In the genomic region with DNA sequence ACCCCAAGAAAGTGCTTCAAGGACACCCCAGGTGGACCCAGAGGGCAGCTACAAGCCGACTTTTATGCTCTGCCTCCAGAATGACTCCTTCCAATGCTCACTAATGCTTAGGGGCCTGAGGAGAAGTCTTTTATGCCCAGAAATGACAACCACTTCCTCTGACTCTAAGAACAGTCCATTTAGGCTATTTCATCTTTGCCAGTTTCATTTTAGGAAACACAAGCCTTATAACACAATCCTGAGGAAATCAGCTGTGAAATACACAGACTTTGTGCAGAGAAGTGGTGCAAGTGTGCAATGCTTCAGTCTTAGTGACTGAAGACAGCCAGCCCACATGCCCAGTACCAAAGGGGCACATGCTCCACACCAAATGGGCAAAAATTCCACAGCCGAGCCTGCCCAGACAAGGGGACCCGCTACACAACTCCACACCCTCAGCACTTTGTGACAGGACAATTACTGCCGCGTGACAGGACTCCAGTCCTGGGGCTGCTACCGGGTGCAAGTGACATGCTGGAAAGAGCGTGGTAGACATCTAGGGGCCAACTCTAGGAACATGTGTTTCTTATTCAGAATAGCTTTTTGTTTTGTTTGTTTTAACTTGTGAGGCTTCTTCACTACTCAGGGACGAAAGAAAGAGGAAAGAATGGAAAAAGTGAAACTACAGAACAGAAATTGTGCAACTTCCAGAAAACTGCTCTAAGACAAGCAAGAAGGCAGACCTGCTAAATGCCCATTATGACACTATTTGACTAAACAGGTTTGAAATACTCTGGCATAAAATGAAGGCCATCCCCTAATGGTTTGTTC, we compare ENCODE assay signal across 8 cellular contexts. TPM values are rescaled to one million over a fixed set of nuclear protein-coding genes. Genes with fewer than 3 reads are reported as not detected.
DNase-seq lines count a peak whose midpoint lies in the region; ATAC-seq and TF ChIP-seq lines count a peak whose summit lies in the region.

No MANE protein-coding gene starts in this region.

- no peaks in the 10 kb centered on the region for H4K20me1 ChIP-seq in smooth muscle cell (ENCODE audit: low read depth)

- peak; percentile 74 for ATAC-seq in GM18870 (IDR thresholded peaks at IDR 0.05; ENCODE audit: unreplicated experiment)
- ATAC-seq in HG03135 (IDR thresholded peaks at IDR 0.05; ENCODE audit: unreplicated experiment): peak; percentile 85
- ATAC-seq in activated CD8-positive, alpha-beta T cell treated with anti-CD3 and anti-CD28 coated beads, Interleukin-2, amount 10 ng/mL, durations not matched to agents 7 days and 5 days: peak; percentile 85
- ATAC-seq in right cardiac atrium: peak; percentile 52 to 67

- H3K27ac ChIP-seq in right cardiac atrium (ENCODE audit: low read length) (no peak overlapping the region), smooth muscle cell (ENCODE audit: low read depth) (no peak overlapping the region)

- H3K27me3 ChIP-seq in right cardiac atrium (ENCODE audit: control insufficient read depth, insufficient read depth): no peaks in the 10 kb centered on the region
- no peaks in the 10 kb centered on the region for H3K27me3 ChIP-seq in smooth muscle cell (ENCODE audit: low read depth)

- no peaks in the 10 kb centered on the region for H3K36me3 Mint-ChIP-seq in activated CD8-positive, alpha-beta T cell treated with anti-CD3 and anti-CD28 coated beads, Interleukin-2, amount 10 ng/mL, durations not matched to agents 7 days and 5 days (ENCODE audit: low read depth)

- H3K9me3 Mint-ChIP-seq in activated CD8-positive, alpha-beta T cell treated with anti-CD3 and anti-CD28 coated beads, Interleukin-2, amount 10 ng/mL, durations not matched to agents 7 days and 5 days (ENCODE audit: insufficient read depth): peaks cover 5% of the 10 kb centered on the region

- H3K27ac Mint-ChIP-seq in activated CD8-positive, alpha-beta T cell treated with anti-CD3 and anti-CD28 coated beads, Interleukin-2, amount 10 ng/mL, durations not matched to agents 7 days and 5 days: peak overlapping the region; percentile 62

- POLR2A ChIA-PET in activated CD8-positive, alpha-beta T cell treated with anti-CD3 and anti-CD28 coated beads, Interleukin-2, amount 10 ng/mL, durations not matched to agents 7 days and 5 days (lab: Charles Lee): interaction anchor here (1.4 kb wide), 1 partner anchor 19 kb away, joined by 3 read pairs; no protein-coding TSS in a partner anchor

- peak overlapping the region; percentile 46 for H3K4me3 Mint-ChIP-seq in activated CD8-positive, alpha-beta T cell treated with anti-CD3 and anti-CD28 coated beads, Interleukin-2, amount 10 ng/mL, durations not matched to agents 7 days and 5 days

- H3F3A ChIP-seq in smooth muscle cell (ENCODE audit: low read depth): no peaks in the 10 kb centered on the region

- H3K79me2 ChIP-seq in smooth muscle cell (ENCODE audit: low read depth): no peaks in the 10 kb centered on the region

- 33% methylated on average over 8 of the region's 8 CpGs for WGBS in right cardiac atrium
- WGBS in smooth muscle cell (ENCODE audit: low lambda C conversion rate): 53% methylated on average over 8 of the region's 8 CpGs

- H3K9ac ChIP-seq in smooth muscle cell (ENCODE audit: low read depth): no peak overlapping the region

- H3K36me3 ChIP-seq in smooth muscle cell (ENCODE audit: low read depth): no peaks in the 10 kb centered on the region

- CTCF ChIA-PET in activated CD8-positive, alpha-beta T cell treated with anti-CD3 and anti-CD28 coated beads, Interleukin-2, amount 10 ng/mL, durations not matched to agents 7 days and 5 days (lab: Charles Lee): interaction anchor here (1.3 to 5.4 kb wide), 8 partner anchors 19 to 525 kb away, joined by 3 to 43 read pairs (median 12); no protein-coding TSS in a partner anchor

- H3K27me3 Mint-ChIP-seq in activated CD8-positive, alpha-beta T cell treated with anti-CD3 and anti-CD28 coated beads, Interleukin-2, amount 10 ng/mL, durations not matched to agents 7 days and 5 days (ENCODE audit: low read depth): no peaks in the 10 kb centered on the region

- H2AFZ ChIP-seq in smooth muscle cell (ENCODE audit: low read depth): peak overlapping the region; percentile 67

- no peak for TF ChIP-seq CTCF in smooth muscle cell (IDR thresholded peaks at IDR 0.05; ENCODE audit: borderline replicate concordance, insufficient read depth, poor library complexity, severe bottlenecking)

- no peaks in the 10 kb centered on the region for H3K4me1 ChIP-seq in right cardiac atrium (ENCODE audit: control insufficient read depth, insufficient read depth, low read length)
- H3K4me1 ChIP-seq in smooth muscle cell (ENCODE audit: low read depth): no peaks in the 10 kb centered on the region

- intact Hi-C loops in right cardiac atrium (cut with DNase I): no loop called here

- peak overlapping the region; percentile 51 for H3K4me2 ChIP-seq in smooth muscle cell

- H3K4me3 ChIP-seq in right cardiac atrium (ENCODE audit: low read length) (peak overlapping the region; percentile 19), smooth muscle cell (peak overlapping the region; percentile 13)

- H3K4me1 Mint-ChIP-seq in activated CD8-positive, alpha-beta T cell treated with anti-CD3 and anti-CD28 coated beads, Interleukin-2, amount 10 ng/mL, durations not matched to agents 7 days and 5 days (ENCODE audit: low read depth): peaks cover 18% of the 10 kb centered on the region

- DNase-seq in AG08395 (ENCODE audit: low spot score) (peak; percentile 41), right cardiac atrium (peak in 2 of 3 donors; percentile 58 to 63), smooth muscle cell (lab: John Stamatoyannopoulos, UW; ENCODE audit: unreplicated experiment) (no peak), RKO (ENCODE audit: low spot score) (no peak), NCI-H128 (lab: John Stamatoyannopoulos, UW; ENCODE audit: unreplicated experiment) (no peak)
- peak; percentile 51 for DNase-seq in activated CD8-positive, alpha-beta T cell treated with anti-CD3 and anti-CD28 coated beads, Interleukin-2, amount 10 ng/mL, durations not matched to agents 7 days and 5 days

- H3K9me3 ChIP-seq in right cardiac atrium (ENCODE audit: control insufficient read depth, low read length) (no peaks in the 10 kb centered on the region), smooth muscle cell (replicated peaks; ENCODE audit: low read depth) (no peaks in the 10 kb centered on the region)

RNA-seq across cellular contexts. Expression of gene PLAGL1, which starts 28.2 kb away (rescaled TPM):
- 1 to 10 TPM; 7.4 to 7.7 TPM for total RNA-seq in activated CD8-positive, alpha-beta T cell treated with anti-CD3 and anti-CD28 coated beads, Interleukin-2, amount 10 ng/mL, durations not matched to agents 7 days and 5 days
- total RNA-seq in right cardiac atrium (10 to 100 TPM; 13.7 to 16.3 (median 15.3) TPM), smooth muscle cell (99.7 and 102 TPM in 2 replicates)
- polyA plus RNA-seq in right cardiac atrium (10.5 TPM), smooth muscle cell (130 and 138 TPM in 2 replicates)

RNA-seq across cellular contexts. Expression of gene SF3B5, which starts 59.1 kb away (rescaled TPM):
- total RNA-seq in activated CD8-positive, alpha-beta T cell treated with anti-CD3 and anti-CD28 coated beads, Interleukin-2, amount 10 ng/mL, durations not matched to agents 7 days and 5 days: 100 to 1,000 TPM; 167 to 168 TPM
- total RNA-seq in right cardiac atrium (100 to 1,000 TPM; 108 to 134 (median 119) TPM), smooth muscle cell (156 and 166 TPM in 2 replicates)
- polyA plus RNA-seq in right cardiac atrium (173 TPM), smooth muscle cell (188 and 189 TPM in 2 replicates)

Comparison
In these comparisons a context has a peak if more than half of its experiments do, and no peak if none do; other contexts are left out.
1. DNase-seq: peak in AG08395 (single experiment), activated CD8-positive, alpha-beta T cell treated with anti-CD3 and anti-CD28 coated beads, Interleukin-2, amount 10 ng/mL, durations not matched to agents 7 days and 5 days (single experiment) and right cardiac atrium (2 of 3); none in smooth muscle cell (single experiment), RKO (single experiment) and NCI-H128 (single experiment).
2. Peak in every context shown above with its lines, with median percentiles within 50 percentile points of each other: ATAC-seq.